28 cellular contexts compared by ENCODE assay signal in genomic region chr12:118749656-118750055, GRCh38.
"Had no signal": no experiment of that assay in that cellular context is flagged by ENCODE, and none has a peak within 500 bp of the region (broad histone marks: within the 10 kb centered on the region; RNA-seq: fewer than 3 reads in every experiment).

No MANE protein-coding gene starts in this region.

- H3K4me3 ChIP-seq: neural progenitor cell, ovary, psoas muscle, right lobe of liver, sigmoid colon, stomach, thoracic aorta, thyroid gland, tibial nerve, upper lobe of left lung, vagina had no signal

- H3K27me3 Mint-ChIP-seq: stimulated activated naive B cell treated with anti-CD40 and anti-IgM and Interleukin-4, amounts not matched to agents 10 μg/mL and 1 μg/mL and 100 μg/mL, for 72 hours; stimulated activated naive CD8-positive, alpha-beta T cell treated with anti-CD3 and anti-CD28 coated beads, Interleukin-15, Interleukin-2, amounts not matched to agents 100 ng/mL and 50 ng/mL, for 24 hours had no signal

- H3K4me1 Mint-ChIP-seq: natural killer cell; nephron; neural progenitor cell; stimulated activated effector memory CD8-positive, alpha-beta T cell treated with anti-CD3 and anti-CD28 coated beads, Interleukin-12 subunit alpha, Interleukin-12 subunit beta, amount 100 ng/mL, for 72 hours; stimulated activated naive B cell treated with anti-CD40 and anti-IgM and Interleukin-4, amounts not matched to agents 10 μg/mL and 1 μg/mL and 100 μg/mL, for 72 hours had no signal

- H3K36me3 ChIP-seq: neural progenitor cell, ovary, right lobe of liver, sigmoid colon, stomach, thoracic aorta, thyroid gland, tibial nerve, upper lobe of left lung, vagina had no signal

- H3K4me1 ChIP-seq: neural progenitor cell, parathyroid adenoma, psoas muscle, right lobe of liver, sigmoid colon, stomach, thyroid gland, tibial nerve, upper lobe of left lung, vagina had no signal

- H3K27me3 ChIP-seq: neural progenitor cell, ovary, right lobe of liver, sigmoid colon, stomach, thyroid gland, tibial nerve, upper lobe of left lung, vagina had no signal

- DNase-seq: natural killer cell; occipital lobe; ovary; posterior cingulate gyrus; psoas muscle; right cardiac atrium; right lobe of liver; sigmoid colon; small intestine; stimulated activated CD4-positive, alpha-beta T cell treated with anti-CD3 and anti-CD28 coated beads, Interleukin-15, amount 100 ng/mL, for 24 hours; stimulated activated CD4-positive, alpha-beta T cell treated with anti-CD3 and anti-CD28 coated beads, Interleukin-2, amount 100 ng/mL, for 24 hours; stimulated activated CD4-positive, alpha-beta T cell treated with anti-CD3 and anti-CD28 coated beads, Interleukin-2, amount 100 ng/mL, for 48 hours; stimulated activated CD4-positive, alpha-beta T cell treated with anti-CD3 and anti-CD28 coated beads, Interleukin-4, amount 100 ng/mL, for 24 hours; stimulated activated naive B cell treated with anti-CD40 and anti-IgM and Interleukin-4, amounts not matched to agents 10 μg/mL and 1 μg/mL and 100 μg/mL, for 72 hours; stimulated activated naive CD4-positive, alpha-beta T cell treated with Interleukin-2 at 50 U/mL for 16 hours; stomach; thyroid gland; trophoblast cell; upper lobe of left lung had no signal

- H3K79me2 ChIP-seq: parathyroid adenoma had no signal

- ATAC-seq: natural killer cell; psoas muscle; right cardiac atrium; right lobe of liver; stimulated activated effector memory CD8-positive, alpha-beta T cell treated with anti-CD3 and anti-CD28 coated beads, Interleukin-12 subunit alpha, Interleukin-12 subunit beta, amount 100 ng/mL, for 72 hours; stimulated activated naive B cell treated with anti-CD40 and anti-IgM and Interleukin-4, amounts not matched to agents 10 μg/mL and 1 μg/mL and 100 μg/mL, for 72 hours had no signal

- H2AFZ ChIP-seq: neural progenitor cell, parathyroid adenoma had no signal

- H3K9me3 Mint-ChIP-seq: natural killer cell; neural progenitor cell; stimulated activated effector memory CD8-positive, alpha-beta T cell treated with anti-CD3 and anti-CD28 coated beads, Interleukin-12 subunit alpha, Interleukin-12 subunit beta, amount 100 ng/mL, for 72 hours had no signal

- H3K4me2 ChIP-seq: neural progenitor cell had no signal

- H3K27ac ChIP-seq: neural progenitor cell, ovary, parathyroid adenoma, psoas muscle, right lobe of liver, sigmoid colon, stomach, thoracic aorta, thyroid gland, tibial nerve, upper lobe of left lung, vagina had no signal

- H3K4me3 Mint-ChIP-seq: natural killer cell; nephron; neural progenitor cell; stimulated activated effector memory CD8-positive, alpha-beta T cell treated with anti-CD3 and anti-CD28 coated beads, Interleukin-12 subunit alpha, Interleukin-12 subunit beta, amount 100 ng/mL, for 72 hours; stimulated activated naive B cell treated with anti-CD40 and anti-IgM and Interleukin-4, amounts not matched to agents 10 μg/mL and 1 μg/mL and 100 μg/mL, for 72 hours; stimulated activated naive CD8-positive, alpha-beta T cell treated with anti-CD3 and anti-CD28 coated beads, Interleukin-15, Interleukin-2, amounts not matched to agents 100 ng/mL and 50 ng/mL, for 24 hours had no signal

- H3K9me3 ChIP-seq: ovary, right lobe of liver, thoracic aorta, thyroid gland, vagina had no signal

- H3K36me3 Mint-ChIP-seq: natural killer cell; neural progenitor cell; stimulated activated effector memory CD8-positive, alpha-beta T cell treated with anti-CD3 and anti-CD28 coated beads, Interleukin-12 subunit alpha, Interleukin-12 subunit beta, amount 100 ng/mL, for 72 hours; stimulated activated naive B cell treated with anti-CD40 and anti-IgM and Interleukin-4, amounts not matched to agents 10 μg/mL and 1 μg/mL and 100 μg/mL, for 72 hours had no signal

- H3K27ac Mint-ChIP-seq: natural killer cell; nephron; neural progenitor cell; progenitor cell of endocrine pancreas; stimulated activated effector memory CD8-positive, alpha-beta T cell treated with anti-CD3 and anti-CD28 coated beads, Interleukin-12 subunit alpha, Interleukin-12 subunit beta, amount 100 ng/mL, for 72 hours; stimulated activated naive B cell treated with anti-CD40 and anti-IgM and Interleukin-4, amounts not matched to agents 10 μg/mL and 1 μg/mL and 100 μg/mL, for 72 hours; stimulated activated naive CD8-positive, alpha-beta T cell treated with anti-CD3 and anti-CD28 coated beads, Interleukin-15, Interleukin-2, amounts not matched to agents 100 ng/mL and 50 ng/mL, for 24 hours had no signal
